ENCODE assay signal across 19 cellular contexts in genomic region chr10:21649441-21649872, GRCh38.
DNase-seq lines count a peak whose midpoint lies in the region; ATAC-seq and TF ChIP-seq lines count a peak whose summit lies in the region.
"Had no signal": no experiment of that assay in that cellular context is flagged by ENCODE, and none has a peak within 500 bp of the region (broad histone marks: within the 10 kb centered on the region; RNA-seq: fewer than 3 reads in every experiment).

No MANE protein-coding gene starts in this region.

- no peak overlapping the region for H3K4me3 ChIP-seq in HEK293 (ENCODE audit: low read depth, low read length)
- H3K4me3 ChIP-seq in MG63, result no peak overlapping the region
- H3K4me3 ChIP-seq: SJCRH30, smooth muscle cell had no signal

- POLR2A ChIA-PET in HEK293 (lab: Yijun Ruan, JAX), result no interaction called here
- POLR2A ChIA-PET in activated CD4-positive, alpha-beta memory T cell treated with anti-CD3 and anti-CD28 coated beads, Interleukin-2, amount 10 ng/mL, durations not matched to agents 7 days and 5 days (lab: Charles Lee), result interaction anchor here (1.0 to 1.2 kb wide), 2 partner anchors 16 to 123 kb away, joined by 3 read pairs; no protein-coding TSS in a partner anchor

- CTCF ChIA-PET in HEK293 (lab: Yijun Ruan, JAX), result no interaction called here
- CTCF ChIA-PET in activated CD4-positive, alpha-beta memory T cell treated with anti-CD3 and anti-CD28 coated beads, Interleukin-2, amount 10 ng/mL, durations not matched to agents 7 days and 5 days (lab: Charles Lee), result interaction anchor here (0.5 to 1.5 kb wide), 4 partner anchors 8 to 472 kb away, joined by 3 read pairs; no protein-coding TSS in a partner anchor

- no peak for ATAC-seq in Right ventricle myocardium inferior

- no peaks in the 10 kb centered on the region for H3K27me3 Mint-ChIP-seq in activated CD4-positive, alpha-beta memory T cell treated with anti-CD3 and anti-CD28 coated beads, Interleukin-2, amount 10 ng/mL, durations not matched to agents 7 days and 5 days

- H3K36me3 ChIP-seq in HEK293 (ENCODE audit: control insufficient read depth in 2 of 2, insufficient read depth in 1 of 2, low read length in 2 of 2) (peaks cover 10 to 16% of the 10 kb centered on the region in 2 experiments), MG63 (peaks cover 19% of the 10 kb centered on the region)

- H3K27ac Mint-ChIP-seq in activated CD4-positive, alpha-beta memory T cell treated with anti-CD3 and anti-CD28 coated beads, Interleukin-2, amount 10 ng/mL, durations not matched to agents 7 days and 5 days, result peak overlapping the region; percentile 69
- H3K27ac Mint-ChIP-seq: mesothelial cell of epicardium had no signal

- H3K4me1 Mint-ChIP-seq in activated CD4-positive, alpha-beta memory T cell treated with anti-CD3 and anti-CD28 coated beads, Interleukin-2, amount 10 ng/mL, durations not matched to agents 7 days and 5 days, result peaks cover 15% of the 10 kb centered on the region
- H3K4me1 Mint-ChIP-seq: mesothelial cell of epicardium had no signal

- H3K9me3 Mint-ChIP-seq in activated CD4-positive, alpha-beta memory T cell treated with anti-CD3 and anti-CD28 coated beads, Interleukin-2, amount 10 ng/mL, durations not matched to agents 7 days and 5 days, result peaks cover 3% of the 10 kb centered on the region
- H3K9me3 Mint-ChIP-seq: activated T-cell treated with anti-CD3 and anti-CD28 coated beads, Interleukin-2, amount 50 U/mL, for 4 hours; mesothelial cell of epicardium had no signal

- H3K27me3 ChIP-seq in MG63, result no peaks in the 10 kb centered on the region
- H3K27me3 ChIP-seq: SJCRH30 had no signal

- H3K36me3 Mint-ChIP-seq in activated CD4-positive, alpha-beta memory T cell treated with anti-CD3 and anti-CD28 coated beads, Interleukin-2, amount 10 ng/mL, durations not matched to agents 7 days and 5 days (ENCODE audit: low read depth), result peaks cover 26% of the 10 kb centered on the region

- no peak for TF ChIP-seq CTCF in HEK293 (tag by site-specific recombination; IDR thresholded peaks at IDR 0.05)

- peak; percentile 15 for DNase-seq in activated CD4-positive, alpha-beta T cell treated with anti-CD3 and anti-CD28 coated beads for 48 hours
- no peak for DNase-seq in activated CD4-positive, alpha-beta T cell treated with anti-CD3 and anti-CD28 coated beads, Interleukin-2, amount 50 U/mL, for 4 hours
- DNase-seq in activated CD4-positive, alpha-beta memory T cell treated with anti-CD3 and anti-CD28 coated beads, Interleukin-2, amount 10 ng/mL, durations not matched to agents 7 days and 5 days, result peak; percentile 35
- DNase-seq in left kidney (ENCODE audit: low read depth, low spot score) (peak; percentile 62), MG63 (no peak), putamen (ENCODE audit: low spot score) (no peak), Right ventricle myocardium inferior (ENCODE audit: missing footprints) (no peak)
- DNase-seq: ACHN; activated T-cell treated with anti-CD3 and anti-CD28 coated beads, Interleukin-2, amount 50 U/mL, for 4 hours; Caco-2; effector CD8-positive, alpha-beta T cell; foreskin melanocyte; Kasumi-1; NCI-H2029; SJCRH30; substantia nigra had no signal

- intact Hi-C loops in Right ventricle myocardium inferior (cut with DNase I), result no loop called here

- H3K27ac ChIP-seq in HEK293 (ENCODE audit: extremely low read depth, low read depth, low read length), result no peak overlapping the region
- H3K27ac ChIP-seq: SJCRH30 had no signal

- H3K4me1 ChIP-seq in HEK293 (ENCODE audit: control insufficient read depth, insufficient read depth, low read length), result no peaks in the 10 kb centered on the region
- H3K4me1 ChIP-seq: Caco-2, SJCRH30 had no signal

- H3K4me3 Mint-ChIP-seq in activated CD4-positive, alpha-beta memory T cell treated with anti-CD3 and anti-CD28 coated beads, Interleukin-2, amount 10 ng/mL, durations not matched to agents 7 days and 5 days, result no peak overlapping the region
- H3K4me3 Mint-ChIP-seq: activated T-cell treated with anti-CD3 and anti-CD28 coated beads, Interleukin-2, amount 50 U/mL, for 4 hours; mesothelial cell of epicardium had no signal

- no peaks in the 10 kb centered on the region for H3K9me3 ChIP-seq in HEK293 (ENCODE audit: control insufficient read depth, insufficient read depth, low read depth, low read length)
- H3K9me3 ChIP-seq in MG63, result no peaks in the 10 kb centered on the region
- H3K9me3 ChIP-seq: Caco-2, SJCRH30 had no signal

TF ChIP-seq in HEK293, 187 proteins besides CTCF, POLR2A, EP300 and RAD21:
- TF ChIP-seq ATF2 (tag by site-specific recombination; IDR thresholded peaks at IDR 0.05; ENCODE audit: low read depth) (0 out of 2 replicates have a peak, but pooled peaks have one; percentile 14), ZIC2 (tag by site-specific recombination; IDR thresholded peaks at IDR 0.05) (0 out of 2 replicates have a peak, but pooled peaks have one; percentile 35), ZNF280D (tag by site-specific recombination; IDR thresholded peaks at IDR 0.05) (no peak)

Comparison
In these comparisons a context has a peak if more than half of its experiments do, and no peak if none do; other contexts are left out.
1. DNase-seq: peak in activated CD4-positive, alpha-beta T cell treated with anti-CD3 and anti-CD28 coated beads for 48 hours (single experiment), activated CD4-positive, alpha-beta memory T cell treated with anti-CD3 and anti-CD28 coated beads, Interleukin-2, amount 10 ng/mL, durations not matched to agents 7 days and 5 days (single experiment) and left kidney (single experiment); none in activated CD4-positive, alpha-beta T cell treated with anti-CD3 and anti-CD28 coated beads, Interleukin-2, amount 50 U/mL, for 4 hours (0 of 2), MG63 (single experiment), putamen (single experiment) and Right ventricle myocardium inferior (single experiment).